In genomic region chrX:8921615-8922014, GRCh38 we compare ENCODE assay signal across 26 cellular contexts.
DNase-seq lines count a peak whose midpoint lies in the region; FAIRE-seq and TF ChIP-seq lines count a peak whose summit lies in the region.
"Had no signal": no experiment of that assay in that cellular context is flagged by ENCODE, and none has a peak within 500 bp of the region (broad histone marks: within the 10 kb centered on the region; RNA-seq: fewer than 3 reads in every experiment).

No MANE protein-coding gene starts in this region.

- H3K36me3 ChIP-seq in astrocyte (ENCODE audit: insufficient read depth, low read length) (no peaks in the 10 kb centered on the region), H1 (ENCODE audit: control insufficient read depth in 2 of 4, insufficient read depth in 4 of 4, low read length in 3 of 4) (no peaks in the 10 kb centered on the region), PC-9 (ENCODE audit: low read depth) (no peaks in the 10 kb centered on the region), OCI-LY7 (ENCODE audit: insufficient read depth, low read length) (no peaks in the 10 kb centered on the region)
- H3K36me3 ChIP-seq: BE2C, BLaER1 had no signal

- POLR2A ChIA-PET in H1 (lab: Charles Lee; ENCODE audit: partially characterized antibody) (no interaction called here), PC-9 (lab: Charles Lee; ENCODE audit: unreplicated experiment) (no interaction called here), OCI-LY7 (lab: Charles Lee) (interaction anchor here (0.9 kb wide), 1 partner anchor 205 kb away, joined by 5 read pairs; no protein-coding TSS in a partner anchor)

- no peaks in the 10 kb centered on the region for H3K23me2 ChIP-seq in H1 (ENCODE audit: low read depth, low read length)

- no peak overlapping the region for H3K4me3 Mint-ChIP-seq in astrocyte (ENCODE audit: unreplicated experiment)
- H3K4me3 Mint-ChIP-seq: CD14-positive monocyte; CD4-positive, alpha-beta memory T cell; CD4-positive, CD25-positive, alpha-beta regulatory T cell; CD8-positive, alpha-beta memory T cell had no signal

- H3K4me1 ChIP-seq in astrocyte (ENCODE audit: insufficient read depth, low read length) (no peaks in the 10 kb centered on the region), H1 (replicated peaks in 1 of 4; ENCODE audit: control insufficient read depth in 3 of 4, insufficient read depth in 4 of 4, low read length in 3 of 4) (no peaks in the 10 kb centered on the region), PC-9 (replicated peaks; ENCODE audit: insufficient read depth) (no peaks in the 10 kb centered on the region), OCI-LY7 (ENCODE audit: insufficient read depth, low read length, poor library complexity, severe bottlenecking) (no peaks in the 10 kb centered on the region)
- H3K4me1 ChIP-seq: BE2C had no signal

- no peak overlapping the region for H3K23ac ChIP-seq in H1 (ENCODE audit: insufficient read length)

- no peaks in the 10 kb centered on the region for H3K9me3 ChIP-seq in astrocyte (ENCODE audit: insufficient read depth, low read depth, low read length)
- no peaks in the 10 kb centered on the region for H3K9me3 ChIP-seq in H1 (ENCODE audit: insufficient read depth in 2 of 2, low read depth in 1 of 2, low read length in 1 of 2)
- H3K9me3 ChIP-seq in PC-9 (ENCODE audit: insufficient read depth, low read depth), result no peaks in the 10 kb centered on the region
- no peaks in the 10 kb centered on the region for H3K9me3 ChIP-seq in OCI-LY7 (ENCODE audit: low read length)
- H3K9me3 ChIP-seq: BE2C, BLaER1 had no signal

- no peak overlapping the region for H3K18ac ChIP-seq in H1 (ENCODE audit: extremely low read depth, low read length)

- H3K27me3 Mint-ChIP-seq in astrocyte (ENCODE audit: low read depth, unreplicated experiment), result no peaks in the 10 kb centered on the region

- no peak overlapping the region for H2BK20ac ChIP-seq in H1 (ENCODE audit: low read length)

- no peaks in the 10 kb centered on the region for H3K4me1 Mint-ChIP-seq in astrocyte (ENCODE audit: low read depth, unreplicated experiment)
- H3K4me1 Mint-ChIP-seq: CD14-positive monocyte; CD4-positive, alpha-beta memory T cell; CD4-positive, CD25-positive, alpha-beta regulatory T cell; CD8-positive, alpha-beta memory T cell had no signal

- H3F3A ChIP-seq in PC-9 (ENCODE audit: insufficient read depth, low read depth), result no peaks in the 10 kb centered on the region

- H3K56ac ChIP-seq in H1 (replicated peaks; ENCODE audit: insufficient read length, low read depth, low read length), result no peak overlapping the region

- H3K27ac Mint-ChIP-seq in astrocyte (ENCODE audit: unreplicated experiment), result no peak overlapping the region
- H3K27ac Mint-ChIP-seq: CD14-positive monocyte; CD4-positive, alpha-beta memory T cell; CD4-positive, CD25-positive, alpha-beta regulatory T cell; CD8-positive, alpha-beta memory T cell had no signal

- 100% methylated on average over 2 of the region's 2 CpGs; no CpG with 5 or more reads in 1 of the 2 experiments for WGBS in H1 (ENCODE audit: extremely low coverage in 1 of 2, insufficient coverage in 1 of 2, insufficient read length in 1 of 2, insufficient replicate concordance in 2 of 2, low coverage in 1 of 2, low lambda C conversion rate in 2 of 2, missing lambda C conversion rate in 1 of 2), 2 experiments

- FAIRE-seq in astrocyte (lab: Jason Lieb, UNC) (peak; percentile 88), H1 (lab: Jason Lieb, UNC) (peak; percentile 68)
- FAIRE-seq: A204.1, GM12878, GM12892, GM18507 had no signal

- H3K9me2 ChIP-seq in PC-9 (ENCODE audit: insufficient read depth), result no peaks in the 10 kb centered on the region
- no peaks in the 10 kb centered on the region for H3K9me2 ChIP-seq in OCI-LY7 (ENCODE audit: insufficient read depth, low read length)

- no peaks in the 10 kb centered on the region for H4K20me1 ChIP-seq in astrocyte (ENCODE audit: insufficient read depth, low read length)
- H4K20me1 ChIP-seq in H1 (replicated peaks in 1 of 2; ENCODE audit: control insufficient read depth in 1 of 2, insufficient read depth in 2 of 2, low read length in 2 of 2), result no peaks in the 10 kb centered on the region
- no peaks in the 10 kb centered on the region for H4K20me1 ChIP-seq in PC-9 (ENCODE audit: insufficient read depth)
- no peaks in the 10 kb centered on the region for H4K20me1 ChIP-seq in OCI-LY7 (ENCODE audit: insufficient read depth, low read length)
- H4K20me1 ChIP-seq: BLaER1 had no signal

- H3K4me3 ChIP-seq in astrocyte (ENCODE audit: insufficient read depth, low read depth, low read length) (no peak overlapping the region), H1 (ENCODE audit: extremely low read depth in 1 of 4, insufficient read depth in 2 of 4, low read depth in 3 of 4, low read length in 4 of 4) (no peak overlapping the region), PC-9 (no peak overlapping the region), OCI-LY7 (ENCODE audit: low read depth, low read length, poor library complexity, severe bottlenecking) (no peak overlapping the region)
- H3K4me3 ChIP-seq: BLaER1, GM12878 had no signal

- H2BK120ac ChIP-seq in H1 (replicated peaks; ENCODE audit: low read depth, low read length), result no peak overlapping the region

- H2BK15ac ChIP-seq in H1 (ENCODE audit: low read length), result no peak overlapping the region

- H3K27me3 ChIP-seq in astrocyte (ENCODE audit: insufficient read depth, low read length) (no peaks in the 10 kb centered on the region), H1 (replicated peaks in 1 of 4; ENCODE audit: control insufficient read depth in 3 of 4, extremely low read depth in 1 of 4, insufficient read depth in 3 of 4, low read length in 3 of 4) (no peaks in the 10 kb centered on the region), PC-9 (ENCODE audit: insufficient read depth, low read depth) (no peaks in the 10 kb centered on the region)
- H3K27me3 ChIP-seq: BE2C, BLaER1 had no signal

- BruUV-seq in PC-9 (replicated peaks; lab: Mats Ljungman, UMichigan) (no TSS peak), OCI-LY7 (replicated peaks; lab: Mats Ljungman, UMichigan) (no TSS peak)

- H3K4ac ChIP-seq in H1 (replicated peaks; ENCODE audit: insufficient read length, low read depth, low read length), result no peak overlapping the region

- DNase-seq in astrocyte (ENCODE audit: low read depth) (no peak), H1 (ENCODE audit: low read depth in 1 of 2, low spot score in 2 of 2) (no peak), PC-9 (no peak), OCI-LY7 (ENCODE audit: low spot score) (no peak)
- DNase-seq: 8988T; ACHN; BE2C; C1 segment of cervical spinal cord; CD4-positive, alpha-beta memory T cell; CD4-positive, CD25-positive, alpha-beta regulatory T cell; CD8-positive, alpha-beta memory T cell; COR-L47; DMS 273 treated with DMSO at 0.1 percent for 48 hours; DMS153; DMS53; DMS79; DND-41; EL; GDM1 had no signal

- CTCF ChIA-PET in H1 (lab: Charles Lee; ENCODE audit: partially characterized antibody), result interaction anchor here (0.8 to 1.3 kb wide), 2 partner anchors 10 to 72 kb away, joined by 3 read pairs; no protein-coding TSS in a partner anchor
- CTCF ChIA-PET in PC-9 (lab: Charles Lee), result no interaction called here
- CTCF ChIA-PET in OCI-LY7 (lab: Charles Lee; ENCODE audit: unreplicated experiment), result no interaction called here

- no peak for TF ChIP-seq RAD21 in H1 (IDR thresholded peaks at IDR 0.05 in 1 of 2, conservative IDR thresholded peaks at IDR 0.05 in 1 of 2; ENCODE audit: low read depth in 2 of 2, low read length in 2 of 2)

- no peak overlapping the region for H3K4me2 ChIP-seq in astrocyte (ENCODE audit: low read length)
- no peak overlapping the region for H3K4me2 ChIP-seq in H1 (ENCODE audit: insufficient read depth in 1 of 2, low read depth in 2 of 2, low read length in 2 of 2)
- no peak overlapping the region for H3K4me2 ChIP-seq in PC-9
- H3K4me2 ChIP-seq in OCI-LY7 (ENCODE audit: low read length), result no peak overlapping the region
- H3K4me2 ChIP-seq: BLaER1 had no signal

- H2AFZ ChIP-seq in astrocyte (ENCODE audit: low read depth, low read length) (no peak overlapping the region), H1 (ENCODE audit: low read length) (no peak overlapping the region), PC-9 (no peak overlapping the region), OCI-LY7 (ENCODE audit: low read length) (no peak overlapping the region)

- no peak overlapping the region for H4K8ac ChIP-seq in H1 (ENCODE audit: extremely low read depth, insufficient read depth, low read length)

- no peaks in the 10 kb centered on the region for H3K79me2 ChIP-seq in astrocyte (ENCODE audit: insufficient read depth, low read length)
- no peaks in the 10 kb centered on the region for H3K79me2 ChIP-seq in H1 (ENCODE audit: control insufficient read depth in 1 of 2, insufficient read depth in 2 of 2, low read length in 2 of 2)
- H3K79me2 ChIP-seq in PC-9 (ENCODE audit: low read depth), result no peaks in the 10 kb centered on the region
- no peaks in the 10 kb centered on the region for H3K79me2 ChIP-seq in OCI-LY7 (ENCODE audit: insufficient read depth, low read depth, low read length)

- H3K79me1 ChIP-seq in H1 (ENCODE audit: low read depth, low read length), result no peaks in the 10 kb centered on the region

- H3K9me3 Mint-ChIP-seq in astrocyte (ENCODE audit: unreplicated experiment), result no peaks in the 10 kb centered on the region

- TF ChIP-seq POLR2A in H1 (IDR thresholded peaks at IDR 0.05; ENCODE audit: control extremely low read depth in 1 of 2, low read depth in 2 of 2, low read length in 2 of 2), result no peak

- no peak overlapping the region for H4K91ac ChIP-seq in H1 (replicated peaks; ENCODE audit: insufficient read length, low read length)

- intact Hi-C loops in PC-9 (cut with micrococcal nuclease; ENCODE audit: unreplicated experiment) (no loop called here), OCI-LY7 (cut with micrococcal nuclease; ENCODE audit: unreplicated experiment) (no loop called here)

- H3K14ac ChIP-seq in H1 (ENCODE audit: insufficient read length), result no peak overlapping the region

- H3K9ac ChIP-seq in astrocyte (ENCODE audit: low read length) (no peak overlapping the region), H1 (replicated peaks in 1 of 4; ENCODE audit: extremely low read depth in 1 of 4, low read depth in 3 of 4, low read length in 3 of 4) (no peak overlapping the region)
- H3K9ac ChIP-seq: BLaER1 had no signal

- no peak for TF ChIP-seq EP300 in H1 (IDR thresholded peaks at IDR 0.05; ENCODE audit: borderline replicate concordance in 1 of 2, low read depth in 2 of 2, low read length in 2 of 2)

- no peak overlapping the region for H2BK12ac ChIP-seq in H1 (ENCODE audit: low read depth, low read length)

- no peak overlapping the region for H2BK5ac ChIP-seq in H1 (ENCODE audit: low read depth, low read length)

- H4K5ac ChIP-seq in H1 (ENCODE audit: insufficient read length, low read depth, low read length), result no peak overlapping the region

- no peaks in the 10 kb centered on the region for H3K36me3 Mint-ChIP-seq in astrocyte (ENCODE audit: low read depth, unreplicated experiment)
- H3K36me3 Mint-ChIP-seq: CD14-positive monocyte; CD4-positive, alpha-beta memory T cell; CD4-positive, CD25-positive, alpha-beta regulatory T cell; CD8-positive, alpha-beta memory T cell had no signal

- TF ChIP-seq CTCF in 22Rv1 (IDR thresholded peaks at IDR 0.05) (no peak), astrocyte (IDR thresholded peaks at IDR 0.05; ENCODE audit: insufficient read depth, low read depth, low read length) (no peak), H1 (IDR thresholded peaks at IDR 0.05; ENCODE audit: control extremely low read depth in 1 of 3, insufficient read depth in 1 of 3, low read depth in 1 of 3, low read length in 3 of 3) (no peak), PC-9 (conservative IDR thresholded peaks at IDR 0.05) (no peak), OCI-LY7 (conservative IDR thresholded peaks at IDR 0.05; ENCODE audit: low read length) (no peak)

- H3K27ac ChIP-seq in 22Rv1 (peak overlapping the region; percentile 42; the same call in 1 of the 2 replicates), astrocyte (ENCODE audit: low read depth, low read length) (no peak overlapping the region), H1 (ENCODE audit: low read depth, low read length) (no peak overlapping the region), PC-9 (no peak overlapping the region), OCI-LY7 (ENCODE audit: low read depth, low read length, poor library complexity, severe bottlenecking) (no peak overlapping the region)
- H3K27ac ChIP-seq: BLaER1 had no signal

- no peak overlapping the region for H2AK5ac ChIP-seq in H1 (ENCODE audit: low read depth, low read length)
